In genomic region chr9:134320195-134320885, GRCh38 we compare ENCODE assay signal across 15 cellular contexts. TPM values are rescaled to one million over a fixed set of nuclear protein-coding genes. Genes with fewer than 3 reads are reported as not detected.
DNase-seq lines count a peak whose midpoint lies in the region; ATAC-seq and TF ChIP-seq lines count a peak whose summit lies in the region.
"Had no signal": no experiment of that assay in that cellular context is flagged by ENCODE, and none has a peak within 500 bp of the region (broad histone marks: within the 10 kb centered on the region; RNA-seq: fewer than 3 reads in every experiment).

No MANE protein-coding gene starts in this region.

- DNase-seq in CD4-positive, alpha-beta T cell, result peak in 2 of 10 experiments; percentile 8 to 18
- DNase-seq in left ventricle myocardium superior (peak; percentile 22), osteoblast (ENCODE audit: insufficient read length, low spot score, missing footprints) (peak; percentile 76), Kasumi-1 (lab: John Stamatoyannopoulos, UW) (no peak), GM10266 (ENCODE audit: extremely low spot score) (no peak)
- DNase-seq: activated CD8-positive, alpha-beta T cell treated with anti-CD3 and anti-CD28 coated beads for 36 hours; GOT3; mammary epithelial cell; NCI-H2029 treated with DMSO at 0.1 percent for 48 hours; NCI-H82; stimulated activated CD4-positive, alpha-beta T cell treated with anti-CD3 and anti-CD28 coated beads, Interleukin-12 subunit alpha, Interleukin-12 subunit beta, amount 100 ng/mL, for 4 hours had no signal

- H3K4me1 Mint-ChIP-seq in CD4-positive, alpha-beta T cell (ENCODE audit: low read depth), result peaks cover 8% of the 10 kb centered on the region

- ATAC-seq in CD4-positive, alpha-beta T cell (ENCODE audit: poor library complexity), result no peak
- ATAC-seq in left ventricle myocardium superior (no peak), GM18867 (IDR thresholded peaks at IDR 0.05; ENCODE audit: unreplicated experiment) (no peak), GM21390 (IDR thresholded peaks at IDR 0.05; ENCODE audit: unreplicated experiment) (no peak)
- ATAC-seq: activated CD8-positive, alpha-beta T cell treated with anti-CD3 and anti-CD28 coated beads for 36 hours had no signal

- no peak overlapping the region for H3K4me3 ChIP-seq in OCI-LY1 (ENCODE audit: low read depth, low read length, poor library complexity, severe bottlenecking)
- H3K4me3 ChIP-seq in osteoblast (ENCODE audit: insufficient read depth, low read length), result no peak overlapping the region

- no peak overlapping the region for H2AFZ ChIP-seq in OCI-LY1 (ENCODE audit: low read length)
- H2AFZ ChIP-seq in osteoblast (ENCODE audit: low read length), result no peak overlapping the region

- H3K27ac Mint-ChIP-seq in CD4-positive, alpha-beta T cell, result no peak overlapping the region
- H3K27ac Mint-ChIP-seq: activated CD8-positive, alpha-beta T cell treated with anti-CD3 and anti-CD28 coated beads for 36 hours; activated T-helper 2 cell treated with anti-CD3 and anti-CD28 coated beads, Interferon-gamma antibody, Interleukin-2, Interleukin-4, amounts not matched to agents 10 μg/mL and 5 μg/mL and 100 μg/mL, durations not matched to agents 14 hours and 24 hours and 36 hours had no signal

- H3K79me2 ChIP-seq in OCI-LY1 (ENCODE audit: insufficient read depth, low read length), result no peaks in the 10 kb centered on the region
- no peaks in the 10 kb centered on the region for H3K79me2 ChIP-seq in osteoblast (ENCODE audit: insufficient read depth, low read length)

- peak overlapping the region; percentile 26; the same call in 1 of the 2 replicates for H3K9ac ChIP-seq in OCI-LY1 (ENCODE audit: low read length)

- no peak overlapping the region for H3K27ac ChIP-seq in CD4-positive, alpha-beta T cell (ENCODE audit: low read depth, low read length)
- peak overlapping the region; percentile 71 for H3K27ac ChIP-seq in OCI-LY1 (ENCODE audit: low read depth, low read length, poor library complexity, severe bottlenecking)
- H3K27ac ChIP-seq in osteoblast (ENCODE audit: low read depth, low read length), result no peak overlapping the region

- H3K9me3 Mint-ChIP-seq in CD4-positive, alpha-beta T cell, result no peaks in the 10 kb centered on the region
- H3K9me3 Mint-ChIP-seq: activated CD8-positive, alpha-beta T cell treated with anti-CD3 and anti-CD28 coated beads for 36 hours; activated T-helper 2 cell treated with anti-CD3 and anti-CD28 coated beads, Interferon-gamma antibody, Interleukin-2, Interleukin-4, amounts not matched to agents 10 μg/mL and 5 μg/mL and 100 μg/mL, durations not matched to agents 14 hours and 24 hours and 36 hours had no signal

- no peaks in the 10 kb centered on the region for H3K27me3 ChIP-seq in CD4-positive, alpha-beta T cell (ENCODE audit: control insufficient read depth, insufficient read depth, low read length)
- H3K27me3 ChIP-seq in OCI-LY1 (ENCODE audit: insufficient read depth, low read length) (no peaks in the 10 kb centered on the region), osteoblast (ENCODE audit: insufficient read depth, low read length) (no peaks in the 10 kb centered on the region)

- H3K9me2 ChIP-seq in OCI-LY1 (ENCODE audit: low read depth, low read length), result no peaks in the 10 kb centered on the region

- H3K36me3 Mint-ChIP-seq in CD4-positive, alpha-beta T cell (ENCODE audit: low read depth), result no peaks in the 10 kb centered on the region

- H3K9me3 ChIP-seq in CD4-positive, alpha-beta T cell (ENCODE audit: control insufficient read depth, low read length), result no peaks in the 10 kb centered on the region
- H3K9me3 ChIP-seq in OCI-LY1 (ENCODE audit: low read length), result no peaks in the 10 kb centered on the region
- no peaks in the 10 kb centered on the region for H3K9me3 ChIP-seq in osteoblast (ENCODE audit: low read depth, low read length)

- CTCF ChIA-PET in CD4-positive, alpha-beta T cell (lab: Charles Lee), result no interaction called here

- no peaks in the 10 kb centered on the region for H3K27me3 Mint-ChIP-seq in CD4-positive, alpha-beta T cell

- H3F3A ChIP-seq in OCI-LY1 (ENCODE audit: insufficient read depth, low read length), result no peaks in the 10 kb centered on the region

- peaks cover 36% of the 10 kb centered on the region for H3K4me1 ChIP-seq in OCI-LY1 (ENCODE audit: insufficient read depth, low read length, severe bottlenecking)
- peaks cover 47% of the 10 kb centered on the region for H3K4me1 ChIP-seq in osteoblast (ENCODE audit: insufficient read depth, low read length)

- intact Hi-C loops in CD4-positive, alpha-beta T cell (cut with DNase I, micrococcal nuclease), result loop anchor here in 1 of 2 experiments (10.0 kb wide), 1 partner anchor 1184 kb away; the partner anchor contains the start of gene MRPS2
- intact Hi-C loops in left ventricle myocardium superior (cut with micrococcal nuclease), result no loop called here

- H3K4me3 Mint-ChIP-seq in CD4-positive, alpha-beta T cell, result peak overlapping the region; percentile 60
- H3K4me3 Mint-ChIP-seq: activated CD8-positive, alpha-beta T cell treated with anti-CD3 and anti-CD28 coated beads for 36 hours had no signal

- no peaks in the 10 kb centered on the region for H4K20me1 ChIP-seq in OCI-LY1 (ENCODE audit: insufficient read depth, low read length)
- H4K20me1 ChIP-seq in osteoblast (ENCODE audit: insufficient read depth, low read length), result no peaks in the 10 kb centered on the region

- H3K4me2 ChIP-seq in OCI-LY1 (ENCODE audit: low read length) (peak overlapping the region; percentile 4; the same call in 1 of the 2 replicates), osteoblast (ENCODE audit: insufficient read depth, low read length) (no peak overlapping the region)

- TF ChIP-seq CTCF in CD4-positive, alpha-beta T cell (IDR thresholded peaks at IDR 0.05), result no peak
- TF ChIP-seq CTCF in OCI-LY1 (IDR thresholded peaks at IDR 0.05; ENCODE audit: low read length), result no peak
- TF ChIP-seq CTCF in osteoblast (IDR thresholded peaks at IDR 0.05; ENCODE audit: extremely low read depth, low read depth, low read length), result no peak
- TF ChIP-seq CTCF in GM10266 (IDR thresholded peaks at IDR 0.05; ENCODE audit: control insufficient read depth, insufficient read depth, low read depth, missing control alignments), result no peak

- POLR2A ChIA-PET in CD4-positive, alpha-beta T cell (lab: Charles Lee), result no interaction called here

- H3K36me3 ChIP-seq in OCI-LY1 (ENCODE audit: insufficient read depth, low read length), result no peaks in the 10 kb centered on the region
- no peaks in the 10 kb centered on the region for H3K36me3 ChIP-seq in osteoblast (ENCODE audit: insufficient read depth, low read length)

RNA-seq across cellular contexts. Expression of gene RXRA, which starts 5.9 kb away (rescaled TPM):
- 1 to 10 TPM; 7.3 to 8.4 TPM for total RNA-seq in CD4-positive, alpha-beta T cell
- total RNA-seq in left ventricle myocardium superior, result 90.8 TPM
- 25.3 and 26.4 TPM in 2 replicates for total RNA-seq in osteoblast

Comparison
In these comparisons a context has a peak if more than half of its experiments do, and no peak if none do; other contexts are left out.
1. DNase-seq: peak in left ventricle myocardium superior (single experiment) and osteoblast (single experiment); none in Kasumi-1 (0 of 2) and GM10266 (single experiment).